In the genomic region with DNA sequence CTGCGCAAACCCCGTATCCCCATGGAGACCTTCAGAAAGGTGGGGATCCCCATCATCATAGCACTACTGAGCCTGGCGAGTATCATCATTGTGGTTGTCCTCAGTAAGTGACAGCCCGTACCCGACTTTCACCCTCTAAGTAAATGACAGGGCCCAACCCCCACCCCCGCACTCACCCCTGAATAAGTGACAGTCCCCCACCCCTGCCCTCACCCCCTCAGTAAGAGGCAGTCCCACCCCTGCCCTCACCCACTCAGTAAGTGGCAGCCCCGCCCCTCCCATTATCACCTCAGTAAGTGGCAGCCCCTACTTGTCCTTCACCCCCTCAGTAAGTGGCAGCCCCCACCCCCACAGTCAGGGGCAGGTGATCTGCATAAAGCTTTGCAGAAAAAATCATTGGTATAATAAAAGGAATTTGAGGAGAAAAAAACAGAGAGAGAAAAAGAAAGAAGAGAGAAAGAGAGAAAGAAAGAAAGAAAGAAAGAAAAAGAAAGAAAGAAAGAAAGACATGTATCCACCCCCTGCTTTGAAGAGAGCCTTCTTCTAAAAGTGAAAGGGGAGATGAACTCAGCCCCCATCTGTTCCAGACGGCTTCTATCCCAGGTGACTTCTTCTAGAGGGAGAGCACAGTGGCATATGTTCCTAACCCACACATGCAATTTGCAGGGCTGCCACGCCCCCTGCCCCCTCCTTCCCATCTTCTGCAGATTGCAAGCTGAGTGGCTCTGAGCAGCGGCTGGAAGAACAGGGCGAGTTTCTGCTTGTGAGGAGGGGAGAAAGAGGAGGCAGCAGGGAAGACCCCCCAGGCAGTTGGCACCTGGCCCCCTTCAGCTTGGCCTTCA, we compare ENCODE assay signal across 20 cellular contexts. TPM values are rescaled to one million over a fixed set of nuclear protein-coding genes. Genes with fewer than 3 reads are reported as not detected.
A peak's percentile ranks its signal among the peaks of the same experiment; 100 is the strongest.
DNase-seq lines count a peak whose midpoint lies in the region; ATAC-seq and TF ChIP-seq lines count a peak whose summit lies in the region.
"Had no signal": no experiment of that assay in that cellular context is flagged by ENCODE, and none has a peak within 500 bp of the region (broad histone marks: within the 10 kb centered on the region; RNA-seq: fewer than 3 reads in every experiment).

No MANE protein-coding gene starts in this region.

- H3K4me1 ChIP-seq in mesendoderm (ENCODE audit: control insufficient read depth, low read depth, low read length) (peaks cover 9% of the 10 kb centered on the region), foreskin keratinocyte (no peaks in the 10 kb centered on the region)
- H3K4me1 ChIP-seq: tibial nerve had no signal

- no peak for TF ChIP-seq CTCF in foreskin keratinocyte (conservative IDR thresholded peaks at IDR 0.05)

- no peak overlapping the region for H3K27ac ChIP-seq in mesendoderm (ENCODE audit: low read depth, low read length)
- no peak overlapping the region for H3K27ac ChIP-seq in foreskin keratinocyte
- H3K27ac ChIP-seq: tibial nerve had no signal

- H2BK5ac ChIP-seq in mesendoderm (ENCODE audit: low read length), result no peak overlapping the region

- H3K4ac ChIP-seq in mesendoderm (ENCODE audit: low read depth, low read length), result no peak overlapping the region

- H4K8ac ChIP-seq in mesendoderm (ENCODE audit: low read depth, low read length), result no peak overlapping the region

- no peak overlapping the region for H3K56ac ChIP-seq in mesendoderm (ENCODE audit: low read length)

- H3K4me3 ChIP-seq in mesendoderm (ENCODE audit: low read length), result no peak overlapping the region
- H3K4me3 ChIP-seq: smooth muscle cell, tibial nerve had no signal

- H3K23ac ChIP-seq in mesendoderm (ENCODE audit: low read length), result no peak overlapping the region

- H2AK5ac ChIP-seq in mesendoderm (ENCODE audit: low read length), result no peak overlapping the region

- ATAC-seq in foreskin keratinocyte (no peak), GM21825 (IDR thresholded peaks at IDR 0.05; ENCODE audit: unreplicated experiment) (no peak)

- H4K5ac ChIP-seq in mesendoderm (ENCODE audit: low read length), result no peak overlapping the region

- no peak overlapping the region for H3K4me2 ChIP-seq in mesendoderm (ENCODE audit: low read length)
- H3K4me2 ChIP-seq: SK-N-SH, smooth muscle cell had no signal

- H2BK120ac ChIP-seq in mesendoderm (ENCODE audit: low read depth, low read length), result no peak overlapping the region

- H3K27me3 ChIP-seq in mesendoderm (ENCODE audit: insufficient read depth, low read length, poor library complexity) (no peaks in the 10 kb centered on the region), foreskin keratinocyte (peaks cover 5% of the 10 kb centered on the region)
- H3K27me3 ChIP-seq: tibial nerve had no signal

- DNase-seq in DMS 273 treated with DMSO at 0.1 percent for 48 hours (lab: John Stamatoyannopoulos, UW), result peak; percentile 84
- DNase-seq in NCI-H1417 treated with DMSO at 0.1 percent for 48 hours (lab: John Stamatoyannopoulos, UW), result peak; percentile 24
- DNase-seq in NCI-H82 treated with DMSO at 0.1 percent for 48 hours (lab: John Stamatoyannopoulos, UW; ENCODE audit: unreplicated experiment), result peak; percentile 89
- peak; percentile 47 for DNase-seq in mesendoderm
- no peak for DNase-seq in foreskin keratinocyte
- DNase-seq in SW 1271 (lab: John Stamatoyannopoulos, UW), result no peak
- DNase-seq in inferior parietal cortex (ENCODE audit: extremely low spot score), result no peak
- DNase-seq: activated CD4-positive, alpha-beta T cell treated with anti-CD3 and anti-CD28 coated beads, Interleukin-2, amount 50 U/mL, for 4 hours; activated naive CD8-positive, alpha-beta T cell treated with anti-CD3 and anti-CD28 coated beads for 36 hours; activated T-cell treated with anti-CD3 and anti-CD28 coated beads, Interleukin-2, amount 50 U/mL, for 24 hours; AML-193; dermis blood vessel endothelial cell; erythroblast; SK-N-SH had no signal

- H3K36me3 ChIP-seq in mesendoderm (ENCODE audit: control insufficient read depth, insufficient read depth, low read length), result no peaks in the 10 kb centered on the region
- H3K36me3 ChIP-seq: tibial nerve had no signal

- H3K9ac ChIP-seq in mesendoderm (ENCODE audit: low read length), result no peak overlapping the region
- H3K9ac ChIP-seq: SK-N-SH had no signal

- WGBS in mesendoderm (ENCODE audit: extremely low coverage, insufficient coverage, low lambda C conversion rate), result no CpG with 5 or more reads among the region's 11 CpGs

- no peaks in the 10 kb centered on the region for H3K79me2 ChIP-seq in mesendoderm (ENCODE audit: control insufficient read depth, insufficient read depth, low read length)

- H2BK15ac ChIP-seq in mesendoderm (replicated peaks; ENCODE audit: low read depth), result no peak overlapping the region

- no peak overlapping the region for H3K18ac ChIP-seq in mesendoderm (ENCODE audit: low read length)

- H3K79me1 ChIP-seq in mesendoderm (ENCODE audit: low read length), result no peaks in the 10 kb centered on the region

RNA-seq across cellular contexts. Expression of a gene that starts 12.5 kb away (rescaled TPM):
- not detected for polyA plus RNA-seq in mesendoderm (2013, experiment 1 of 2)
- not detected for polyA plus RNA-seq in mesendoderm (2013, experiment 2 of 2)
- total RNA-seq in foreskin keratinocyte, result not detected in 2 replicates
- not detected in 2 replicates for polyA plus RNA-seq in foreskin keratinocyte
- total RNA-seq: activated naive CD8-positive, alpha-beta T cell treated with anti-CD3 and anti-CD28 coated beads for 36 hours; dermis blood vessel endothelial cell; kidney epithelial cell; osteocyte; smooth muscle cell; tibial nerve had no signal
- polyA plus RNA-seq: SK-N-SH, smooth muscle cell had no signal

RNA-seq across cellular contexts. Expression of a gene that starts 22.3 kb away (rescaled TPM):
- 0.21 TPM for polyA plus RNA-seq in mesendoderm (2013, experiment 1 of 2)
- 0.52 TPM for polyA plus RNA-seq in mesendoderm (2013, experiment 2 of 2)
- 1.1 and 1.2 TPM in 2 replicates for total RNA-seq in foreskin keratinocyte
- 0.78 and 1.1 TPM in 2 replicates for polyA plus RNA-seq in foreskin keratinocyte
- total RNA-seq: activated naive CD8-positive, alpha-beta T cell treated with anti-CD3 and anti-CD28 coated beads for 36 hours; dermis blood vessel endothelial cell; mononuclear cell; osteocyte; tibial nerve had no signal
- polyA plus RNA-seq: SK-N-SH, smooth muscle cell had no signal

RNA-seq across cellular contexts. Expression of a gene that starts 53.4 kb away (rescaled TPM):
- polyA plus RNA-seq in mesendoderm (2013, experiment 1 of 2), result 0.04 TPM
- polyA plus RNA-seq in mesendoderm (2013, experiment 2 of 2), result 0.04 TPM
- 3.1 and 4.9 TPM in 2 replicates for total RNA-seq in foreskin keratinocyte
- 1.7 and 3.3 TPM in 2 replicates for polyA plus RNA-seq in foreskin keratinocyte
- total RNA-seq: dermis blood vessel endothelial cell, smooth muscle cell had no signal
- polyA plus RNA-seq: smooth muscle cell had no signal

Comparison
In these comparisons a context has a peak if more than half of its experiments do, and no peak if none do; other contexts are left out.
1. DNase-seq: peak in DMS 273 treated with DMSO at 0.1 percent for 48 hours (single experiment), NCI-H1417 treated with DMSO at 0.1 percent for 48 hours (single experiment), NCI-H82 treated with DMSO at 0.1 percent for 48 hours (single experiment) and mesendoderm (single experiment); none in foreskin keratinocyte (0 of 2), SW 1271 (0 of 2) and inferior parietal cortex (single experiment).